20 cellular contexts compared by ENCODE assay signal in genomic region chr17:34366529-34367107, GRCh38. TPM values are rescaled to one million over a fixed set of nuclear protein-coding genes. Genes with fewer than 3 reads are reported as not detected.
"Had no signal": no experiment of that assay in that cellular context is flagged by ENCODE, and none has a peak within 500 bp of the region (broad histone marks: within the 10 kb centered on the region; RNA-seq: fewer than 3 reads in every experiment).

No MANE protein-coding gene starts in this region.

- H3K27ac ChIP-seq: body of pancreas, coronary artery, prostate gland, sigmoid colon, suprapubic skin, upper lobe of left lung had no signal

- H3K4me1 ChIP-seq: body of pancreas, prostate gland had no signal

- DNase-seq: activated CD4-positive, CD25-positive, alpha-beta regulatory T cell; activated effector memory CD4-positive, alpha-beta T cell treated with anti-CD3 and anti-CD28 coated beads, Interleukin-2, amount 50 U/mL, for 16 hours; activated T-cell treated with anti-CD3 and anti-CD28 coated beads, Interleukin-2, amount 50 U/mL, for 24 hours; amniotic stem cell; body of pancreas; central memory CD4-positive, alpha-beta T cell; effector memory CD8-positive, alpha-beta T cell; occipital lobe; sigmoid colon; stimulated activated CD4-positive, alpha-beta T cell treated with anti-CD3 and anti-CD28 coated beads, Interleukin-12 subunit alpha, Interleukin-12 subunit beta, amount 100 ng/mL, for 4 hours; stimulated activated naive CD4-positive, alpha-beta T cell treated with Interleukin-2 at 50 U/mL for 16 hours; upper lobe of left lung had no signal

- H3K36me3 ChIP-seq: prostate gland, sigmoid colon, suprapubic skin, upper lobe of left lung had no signal

- H3K4me3 ChIP-seq: body of pancreas, coronary artery, prostate gland, sigmoid colon, suprapubic skin, upper lobe of left lung had no signal

- H3K9me3 ChIP-seq: body of pancreas, prostate gland, sigmoid colon, suprapubic skin, upper lobe of left lung had no signal

- H3K9me3 Mint-ChIP-seq: activated naive CD4-positive, alpha-beta T cell treated with anti-CD3 and anti-CD28 coated beads, Interleukin-2, amount 50 U/mL, for 72 hours; activated T-cell treated with anti-CD3 and anti-CD28 coated beads, Interleukin-2, amount 50 U/mL, for 24 hours; effector memory CD8-positive, alpha-beta T cell; naive thymus-derived CD8-positive, alpha-beta T cell; T-helper 1 cell treated with Interleukin-12 subunit alpha and Interleukin-12 subunit beta and Interleukin-4 antibody, amounts not matched to agents 30 μg/mL and 1 μg/mL, for 36 hours had no signal

- ATAC-seq: activated naive CD4-positive, alpha-beta T cell treated with anti-CD3 and anti-CD28 coated beads, Interleukin-2, amount 50 U/mL, for 72 hours; body of pancreas; effector memory CD8-positive, alpha-beta T cell; naive thymus-derived CD8-positive, alpha-beta T cell had no signal

- H3K36me3 Mint-ChIP-seq: activated naive CD4-positive, alpha-beta T cell treated with anti-CD3 and anti-CD28 coated beads, Interleukin-2, amount 50 U/mL, for 72 hours; naive thymus-derived CD8-positive, alpha-beta T cell had no signal

- H3K27me3 ChIP-seq: body of pancreas, upper lobe of left lung had no signal

- H3K27ac Mint-ChIP-seq: activated naive CD4-positive, alpha-beta T cell treated with anti-CD3 and anti-CD28 coated beads, Interleukin-2, amount 50 U/mL, for 72 hours; activated T-cell treated with anti-CD3 and anti-CD28 coated beads, Interleukin-2, amount 50 U/mL, for 24 hours; effector memory CD8-positive, alpha-beta T cell; naive thymus-derived CD8-positive, alpha-beta T cell; T-helper 1 cell treated with Interleukin-12 subunit alpha and Interleukin-12 subunit beta and Interleukin-4 antibody, amounts not matched to agents 30 μg/mL and 1 μg/mL, for 36 hours had no signal

- H3K4me3 Mint-ChIP-seq: activated T-cell treated with anti-CD3 and anti-CD28 coated beads, Interleukin-2, amount 50 U/mL, for 24 hours; effector memory CD8-positive, alpha-beta T cell; naive thymus-derived CD8-positive, alpha-beta T cell; T-helper 1 cell treated with Interleukin-12 subunit alpha and Interleukin-12 subunit beta and Interleukin-4 antibody, amounts not matched to agents 30 μg/mL and 1 μg/mL, for 36 hours had no signal

RNA-seq across cellular contexts. Expression of gene CCL1, which starts 3.6 kb away (rescaled TPM):
- total RNA-seq: activated naive CD4-positive, alpha-beta T cell treated with anti-CD3 and anti-CD28 coated beads, Interleukin-2, amount 50 U/mL, for 72 hours; body of pancreas; fibroblast of villous mesenchyme; lung microvascular endothelial cell; naive thymus-derived CD8-positive, alpha-beta T cell; prostate gland; sigmoid colon; suprapubic skin; upper lobe of left lung had no signal

RNA-seq across cellular contexts. Expression of gene CCL13, which starts 10.3 kb away (rescaled TPM):
- total RNA-seq: activated naive CD4-positive, alpha-beta T cell treated with anti-CD3 and anti-CD28 coated beads, Interleukin-2, amount 50 U/mL, for 72 hours; body of pancreas; fibroblast of villous mesenchyme; lung microvascular endothelial cell; naive thymus-derived CD8-positive, alpha-beta T cell; occipital lobe; prostate gland had no signal

RNA-seq across cellular contexts. Expression of gene CCL8, which starts 47.4 kb away (rescaled TPM):
- total RNA-seq: activated naive CD4-positive, alpha-beta T cell treated with anti-CD3 and anti-CD28 coated beads, Interleukin-2, amount 50 U/mL, for 72 hours; body of pancreas; fibroblast of villous mesenchyme; lung microvascular endothelial cell; naive thymus-derived CD8-positive, alpha-beta T cell; prostate gland had no signal
